In genomic region chr2:140892911-140893637, GRCh38 we compare ENCODE assay signal across 20 cellular contexts.
"Had no signal": no experiment of that assay in that cellular context is flagged by ENCODE, and none has a peak within 500 bp of the region (broad histone marks: within the 10 kb centered on the region; RNA-seq: fewer than 3 reads in every experiment).

No MANE protein-coding gene starts in this region.

- H3K9ac ChIP-seq: parathyroid adenoma had no signal

- H3K9me3 ChIP-seq: gastroesophageal sphincter, neutrophil, right atrium auricular region, tibial nerve, uterus had no signal

- H3K27ac ChIP-seq: gastroesophageal sphincter, left lung, neutrophil, parathyroid adenoma, right atrium auricular region, tibial nerve, uterus had no signal

- H3K4me3 Mint-ChIP-seq: activated naive CD8-positive, alpha-beta T cell; dendritic cell treated with granulocyte-macrophage colony-stimulating factor and Interleukin-4, amounts not matched to agents 40 ng/mL and 50 ng/mL, for 4 days; effector memory CD8-positive, alpha-beta T cell; memory B cell; naive thymus-derived CD8-positive, alpha-beta T cell; stimulated activated naive B cell treated with anti-CD40 and anti-IgM and Interleukin-4, amounts not matched to agents 10 μg/mL and 1 μg/mL and 100 μg/mL, for 72 hours had no signal

- H3K4me3 ChIP-seq: gastroesophageal sphincter, left lung, right atrium auricular region, tibial nerve, uterus had no signal

- DNase-seq: activated CD4-positive, alpha-beta T cell treated with anti-CD3 and anti-CD28 coated beads for 48 hours; activated gamma-delta T cell treated with Interleukin-2 at 50 U/mL for 16 hours; amygdala; cerebellar nuclear complex; effector memory CD8-positive, alpha-beta T cell; left lung; naive thymus-derived CD8-positive, alpha-beta T cell; stimulated activated CD4-positive, alpha-beta T cell treated with anti-CD3 and anti-CD28 coated beads, Interleukin-15, amount 100 ng/mL, for 24 hours; stimulated activated CD4-positive, alpha-beta T cell treated with anti-CD3 and anti-CD28 coated beads, Interleukin-4, amount 100 ng/mL, for 1 hour; stimulated activated naive B cell treated with anti-CD40 and anti-IgM and Interleukin-4, amounts not matched to agents 10 μg/mL and 1 μg/mL and 100 μg/mL, for 72 hours; T-helper 2 cell; uterus had no signal

- H3K36me3 ChIP-seq: gastroesophageal sphincter, left lung, neutrophil, right atrium auricular region, tibial nerve, uterus had no signal

- H3K27me3 ChIP-seq: gastroesophageal sphincter, left lung, neutrophil, right atrium auricular region, tibial nerve, uterus had no signal

- H3K4me1 Mint-ChIP-seq: memory B cell; naive thymus-derived CD8-positive, alpha-beta T cell; stimulated activated naive B cell treated with anti-CD40 and anti-IgM and Interleukin-4, amounts not matched to agents 10 μg/mL and 1 μg/mL and 100 μg/mL, for 72 hours had no signal

- H3K36me3 Mint-ChIP-seq: activated naive CD8-positive, alpha-beta T cell; memory B cell; naive thymus-derived CD8-positive, alpha-beta T cell; stimulated activated naive B cell treated with anti-CD40 and anti-IgM and Interleukin-4, amounts not matched to agents 10 μg/mL and 1 μg/mL and 100 μg/mL, for 72 hours had no signal

- H3K4me1 ChIP-seq: gastroesophageal sphincter, left lung, parathyroid adenoma, right atrium auricular region, tibial nerve, uterus had no signal

- ATAC-seq: effector memory CD8-positive, alpha-beta T cell; gastroesophageal sphincter; left lung; naive thymus-derived CD8-positive, alpha-beta T cell; stimulated activated naive B cell treated with anti-CD40 and anti-IgM and Interleukin-4, amounts not matched to agents 10 μg/mL and 1 μg/mL and 100 μg/mL, for 72 hours had no signal

- H3K27me3 Mint-ChIP-seq: activated naive CD8-positive, alpha-beta T cell; dendritic cell treated with granulocyte-macrophage colony-stimulating factor and Interleukin-4, amounts not matched to agents 40 ng/mL and 50 ng/mL, for 4 days; effector memory CD8-positive, alpha-beta T cell; memory B cell; naive thymus-derived CD8-positive, alpha-beta T cell; stimulated activated naive B cell treated with anti-CD40 and anti-IgM and Interleukin-4, amounts not matched to agents 10 μg/mL and 1 μg/mL and 100 μg/mL, for 72 hours had no signal

- H3K27ac Mint-ChIP-seq: activated naive CD8-positive, alpha-beta T cell; dendritic cell treated with granulocyte-macrophage colony-stimulating factor and Interleukin-4, amounts not matched to agents 40 ng/mL and 50 ng/mL, for 4 days; effector memory CD8-positive, alpha-beta T cell; memory B cell; naive thymus-derived CD8-positive, alpha-beta T cell; stimulated activated naive B cell treated with anti-CD40 and anti-IgM and Interleukin-4, amounts not matched to agents 10 μg/mL and 1 μg/mL and 100 μg/mL, for 72 hours had no signal
